In genomic region chr16:48479319-48479718, GRCh38 we compare ENCODE assay signal across 17 cellular contexts.
DNase-seq lines count a peak whose midpoint lies in the region; ATAC-seq, FAIRE-seq and TF ChIP-seq lines count a peak whose summit lies in the region.
"Had no signal": no experiment of that assay in that cellular context is flagged by ENCODE, and none has a peak within 500 bp of the region (broad histone marks: within the 10 kb centered on the region; RNA-seq: fewer than 3 reads in every experiment).

No MANE protein-coding gene starts in this region.

- FAIRE-seq in HepG2 (lab: Jason Lieb, UNC), result peak; percentile 4
- FAIRE-seq: A204.1, GM12892 had no signal

- H3K4me1 Mint-ChIP-seq in WTC11, result peaks cover 18% of the 10 kb centered on the region
- H3K4me1 Mint-ChIP-seq in activated CD4-positive, alpha-beta T cell treated with anti-CD3 and anti-CD28 coated beads, Interleukin-2, amount 10 ng/mL, durations not matched to agents 7 days and 5 days, result no peaks in the 10 kb centered on the region
- no peaks in the 10 kb centered on the region for H3K4me1 Mint-ChIP-seq in CD4-positive, alpha-beta memory T cell

- H4K91ac ChIP-seq in IMR-90 (ENCODE audit: insufficient read depth, low read depth, low read length) (no peak overlapping the region), trophoblast cell (ENCODE audit: low read depth, low read length) (peak overlapping the region; percentile 85)

- TF ChIP-seq CTCF in HepG2 (CRISPR knock-in tag; IDR thresholded peaks at IDR 0.05), result no peak
- no peak for TF ChIP-seq CTCF in right lobe of liver (IDR thresholded peaks at IDR 0.05)
- no peak for TF ChIP-seq CTCF in IMR-90 (conservative IDR thresholded peaks at IDR 0.05; ENCODE audit: low read depth, low read length)
- TF ChIP-seq CTCF in WTC11 (IDR thresholded peaks at IDR 0.05), result no peak

- H3K18ac ChIP-seq in IMR-90 (ENCODE audit: low read depth, low read length), result no peak overlapping the region; the same call in 1 of the 2 replicates
- H3K18ac ChIP-seq in trophoblast cell (ENCODE audit: low read length), result no peak overlapping the region

- no peaks in the 10 kb centered on the region for H3K27me3 Mint-ChIP-seq in WTC11 (ENCODE audit: low read depth)
- peaks cover 13% of the 10 kb centered on the region for H3K27me3 Mint-ChIP-seq in activated CD4-positive, alpha-beta T cell treated with anti-CD3 and anti-CD28 coated beads, Interleukin-2, amount 10 ng/mL, durations not matched to agents 7 days and 5 days
- H3K27me3 Mint-ChIP-seq in CD4-positive, alpha-beta memory T cell, result peaks cover 9% of the 10 kb centered on the region in 2 donors

- no peak overlapping the region for H3K4me3 Mint-ChIP-seq in WTC11
- no peak overlapping the region for H3K4me3 Mint-ChIP-seq in activated CD4-positive, alpha-beta T cell treated with anti-CD3 and anti-CD28 coated beads, Interleukin-2, amount 10 ng/mL, durations not matched to agents 7 days and 5 days
- H3K4me3 Mint-ChIP-seq in CD4-positive, alpha-beta memory T cell, result no peak overlapping the region
- H3K4me3 Mint-ChIP-seq: CD8-positive, alpha-beta T cell; HFFc6 had no signal

- H3K9ac ChIP-seq in HepG2 (ENCODE audit: insufficient read depth, low read depth, low read length) (no peak overlapping the region), IMR-90 (ENCODE audit: low read depth, low read length) (no peak overlapping the region), trophoblast cell (ENCODE audit: low read length) (no peak overlapping the region)

- H2AFZ ChIP-seq in HepG2 (ENCODE audit: low read length) (no peak overlapping the region), IMR-90 (replicated peaks; ENCODE audit: low read length, poor library complexity) (no peak overlapping the region), trophoblast cell (ENCODE audit: insufficient read depth, low read length, poor library complexity) (no peak overlapping the region)

- no peak overlapping the region for H4K5ac ChIP-seq in IMR-90 (ENCODE audit: low read depth, low read length)

- H3K56ac ChIP-seq in IMR-90 (ENCODE audit: extremely low read depth, insufficient read depth, low read length), result no peak overlapping the region

- ATAC-seq in HepG2, result no peak
- no peak for ATAC-seq in right lobe of liver
- ATAC-seq in IMR-90 (ENCODE audit: low read depth), result no peak
- ATAC-seq in WTC11, result peak; percentile 26; the same call in 1 of the 2 replicates
- ATAC-seq: CD8-positive, alpha-beta T cell had no signal

- H4K20me1 ChIP-seq in HepG2 (ENCODE audit: insufficient read depth, low read length), result no peaks in the 10 kb centered on the region
- no peaks in the 10 kb centered on the region for H4K20me1 ChIP-seq in IMR-90 (ENCODE audit: insufficient read depth, low read length)

- H2BK5ac ChIP-seq in IMR-90 (ENCODE audit: low read depth, low read length, poor library complexity, severe bottlenecking) (no peak overlapping the region), trophoblast cell (ENCODE audit: low read depth, low read length, poor library complexity) (peak overlapping the region; percentile 39)

- H2BK120ac ChIP-seq in IMR-90 (ENCODE audit: low read depth, low read length) (no peak overlapping the region), trophoblast cell (ENCODE audit: insufficient read depth, low read length, poor library complexity) (peak overlapping the region; percentile 41)

- H3K36me3 Mint-ChIP-seq in WTC11, result peaks cover 10% of the 10 kb centered on the region
- no peaks in the 10 kb centered on the region for H3K36me3 Mint-ChIP-seq in activated CD4-positive, alpha-beta T cell treated with anti-CD3 and anti-CD28 coated beads, Interleukin-2, amount 10 ng/mL, durations not matched to agents 7 days and 5 days (ENCODE audit: low read depth)
- no peaks in the 10 kb centered on the region for H3K36me3 Mint-ChIP-seq in CD4-positive, alpha-beta memory T cell
- H3K36me3 Mint-ChIP-seq: CD8-positive, alpha-beta T cell had no signal

- H3K27me3 ChIP-seq in HepG2 (ENCODE audit: control insufficient read depth in 1 of 2, insufficient read depth in 2 of 2, low read length in 2 of 2), result 0 out of 5 replicates have a peak, but pooled peaks cover 0 to 5% of the 10 kb centered on the region in 2 experiments
- H3K27me3 ChIP-seq in right lobe of liver, result no peaks in the 10 kb centered on the region
- H3K27me3 ChIP-seq in IMR-90 (ENCODE audit: control insufficient read depth, insufficient read depth, low read length), result peaks cover 2% of the 10 kb centered on the region; the same call in 1 of the 2 replicates
- H3K27me3 ChIP-seq in trophoblast cell (ENCODE audit: insufficient read depth, low read length), result no peaks in the 10 kb centered on the region
- no peaks in the 10 kb centered on the region for H3K27me3 ChIP-seq in CD4-positive, alpha-beta memory T cell (ENCODE audit: insufficient read depth, low read length)
- H3K27me3 ChIP-seq: BE2C had no signal

- H3K14ac ChIP-seq in IMR-90 (replicated peaks; ENCODE audit: low read depth, low read length), result no peak overlapping the region; the same call in 1 of the 2 replicates
- peak overlapping the region; percentile 87 for H3K14ac ChIP-seq in trophoblast cell (ENCODE audit: low read length)

- POLR2A ChIA-PET in HepG2 (lab: Yijun Ruan, JAX) (no interaction called here), IMR-90 (lab: Charles Lee; ENCODE audit: unreplicated experiment) (no interaction called here), WTC11 (lab: Charles Lee) (no interaction called here)
- POLR2A ChIA-PET in activated CD4-positive, alpha-beta T cell treated with anti-CD3 and anti-CD28 coated beads, Interleukin-2, amount 10 ng/mL, durations not matched to agents 7 days and 5 days (lab: Charles Lee), result no interaction called here
- POLR2A ChIA-PET in CD4-positive, alpha-beta memory T cell (lab: Charles Lee; ENCODE audit: partially characterized antibody), result no interaction called here

- TF ChIP-seq POLR2A in HepG2 (IDR thresholded peaks at IDR 0.05; ENCODE audit: insufficient read depth in 1 of 2, low read depth in 2 of 2, low read length in 2 of 2) (no peak), right lobe of liver (IDR thresholded peaks at IDR 0.05) (no peak), IMR-90 (IDR thresholded peaks at IDR 0.05; ENCODE audit: low read depth, low read length) (no peak)

- H3K23ac ChIP-seq in IMR-90 (ENCODE audit: low read depth, low read length) (no peak overlapping the region), trophoblast cell (ENCODE audit: low read length) (no peak overlapping the region)

- CTCF ChIA-PET in HepG2 (lab: Yijun Ruan, JAX; ENCODE audit: low intra/inter-chr PET ratio, low total read pairs), result no interaction called here
- CTCF ChIA-PET in IMR-90 (lab: Yijun Ruan, JAX), result interaction anchor here (1.0 kb wide), 1 partner anchor 15 kb away, joined by 4 read pairs; no protein-coding TSS in a partner anchor
- CTCF ChIA-PET in WTC11 (lab: Charles Lee), result interaction anchor here (1.5 kb wide), 1 partner anchor 144 kb away, joined by 8 read pairs; no protein-coding TSS in a partner anchor
- CTCF ChIA-PET in activated CD4-positive, alpha-beta T cell treated with anti-CD3 and anti-CD28 coated beads, Interleukin-2, amount 10 ng/mL, durations not matched to agents 7 days and 5 days (lab: Charles Lee), result no interaction called here
- CTCF ChIA-PET in CD4-positive, alpha-beta memory T cell (lab: Charles Lee; ENCODE audit: partially characterized antibody), result no interaction called here

- H2BK20ac ChIP-seq in IMR-90 (ENCODE audit: low read depth, low read length), result no peak overlapping the region

- no peaks in the 10 kb centered on the region for H3K9me3 ChIP-seq in HepG2 (ENCODE audit: low read length)
- H3K9me3 ChIP-seq in right lobe of liver, result no peaks in the 10 kb centered on the region
- H3K9me3 ChIP-seq in IMR-90 (ENCODE audit: control insufficient read depth, insufficient read depth, low read length), result no peaks in the 10 kb centered on the region
- H3K9me3 ChIP-seq in trophoblast cell (ENCODE audit: insufficient read depth, low read depth, low read length), result peaks cover 4% of the 10 kb centered on the region
- H3K9me3 ChIP-seq in CD4-positive, alpha-beta memory T cell (ENCODE audit: control insufficient read depth in 1 of 2, low read length in 2 of 2), result no peaks in the 10 kb centered on the region
- H3K9me3 ChIP-seq: BE2C had no signal

- H4K8ac ChIP-seq in IMR-90 (ENCODE audit: low read depth in 2 of 2, low read length in 2 of 2) (no peak overlapping the region), trophoblast cell (ENCODE audit: low read depth, low read length) (no peak overlapping the region)

- H3K4me1 ChIP-seq in HepG2 (ENCODE audit: insufficient read depth, low read length) (peaks cover 36% of the 10 kb centered on the region), right lobe of liver (peaks cover 0 to 8% (median 3%) of the 10 kb centered on the region in 4 donors), IMR-90 (ENCODE audit: control insufficient read depth, insufficient read depth, low read length) (peaks cover 5% of the 10 kb centered on the region; the same call in 1 of the 2 replicates), trophoblast cell (ENCODE audit: control insufficient read depth in 1 of 2, insufficient read depth in 2 of 2, low read length in 2 of 2) (no peaks in the 10 kb centered on the region)
- H3K4me1 ChIP-seq in CD4-positive, alpha-beta memory T cell (ENCODE audit: insufficient read depth, low read length), result no peaks in the 10 kb centered on the region
- H3K4me1 ChIP-seq: BE2C had no signal

- TF ChIP-seq RAD21 in HepG2 (CRISPR knock-in tag; IDR thresholded peaks at IDR 0.05) (no peak), IMR-90 (IDR thresholded peaks at IDR 0.05; ENCODE audit: low read length) (no peak)

- H2AK9ac ChIP-seq in IMR-90 (replicated peaks; ENCODE audit: low read depth, low read length, poor library complexity), result peak overlapping the region; percentile 85

- no TSS peak for BruUV-seq in HepG2 (replicated peaks; lab: Mats Ljungman, UMichigan)
- BruUV-seq in IMR-90 (replicated peaks; lab: Mats Ljungman, UMichigan), result no TSS peak

- peak overlapping the region; percentile 84 for H2BK12ac ChIP-seq in trophoblast cell (ENCODE audit: low read length)

- H3K4me3 ChIP-seq in HepG2 (replicated peaks in 1 of 3; ENCODE audit: insufficient read depth in 1 of 3, low read depth in 2 of 3, low read length in 3 of 3) (no peak overlapping the region), right lobe of liver (no peak overlapping the region), IMR-90 (ENCODE audit: insufficient read depth, low read depth, low read length) (no peak overlapping the region), trophoblast cell (ENCODE audit: low read depth, low read length) (no peak overlapping the region)
- H3K4me3 ChIP-seq in CD4-positive, alpha-beta memory T cell (ENCODE audit: low read length in 2 of 2), result no peak overlapping the region

- H3K36me3 ChIP-seq in HepG2 (replicated peaks in 1 of 2; ENCODE audit: control insufficient read depth in 1 of 2, insufficient read depth in 2 of 2, low read length in 2 of 2) (no peaks in the 10 kb centered on the region), right lobe of liver (no peaks in the 10 kb centered on the region), IMR-90 (ENCODE audit: control insufficient read depth, insufficient read depth, low read length) (no peaks in the 10 kb centered on the region), trophoblast cell (ENCODE audit: control insufficient read depth in 1 of 2, insufficient read depth in 2 of 2, low read length in 2 of 2) (no peaks in the 10 kb centered on the region)
- no peaks in the 10 kb centered on the region for H3K36me3 ChIP-seq in CD4-positive, alpha-beta memory T cell (ENCODE audit: insufficient read depth, low read length)
- H3K36me3 ChIP-seq: BE2C had no signal

- H3K79me2 ChIP-seq in HepG2 (ENCODE audit: insufficient read depth, low read length) (no peaks in the 10 kb centered on the region), trophoblast cell (ENCODE audit: control insufficient read depth, insufficient read depth, low read length, poor library complexity) (no peaks in the 10 kb centered on the region)

- intact Hi-C loops in HepG2 (cut with micrococcal nuclease; ENCODE audit: unreplicated experiment), result no loop called here
- intact Hi-C loops in right lobe of liver (cut with DNase I), result no loop called here
- intact Hi-C loops in IMR-90 (cut with micrococcal nuclease), result no loop called here
- intact Hi-C loops in CD4-positive, alpha-beta memory T cell (cut with micrococcal nuclease), result no loop called here

- H3K27ac ChIP-seq in HepG2 (ENCODE audit: extremely low read length, insufficient read depth, low read length) (no peak overlapping the region), right lobe of liver (no peak overlapping the region), IMR-90 (ENCODE audit: insufficient read depth, low read length) (no peak overlapping the region), trophoblast cell (ENCODE audit: low read depth, low read length) (no peak overlapping the region)
- no peak overlapping the region for H3K27ac ChIP-seq in CD4-positive, alpha-beta memory T cell (ENCODE audit: low read depth, low read length)
- H3K27ac ChIP-seq: C4-2B had no signal

- TF ChIP-seq EP300 in HepG2 (IDR thresholded peaks at IDR 0.05; ENCODE audit: low read depth in 2 of 2, low read length in 2 of 2) (no peak), HepG2 (CRISPR knock-in tag; IDR thresholded peaks at IDR 0.05; ENCODE audit: borderline replicate concordance) (no peak)

- peaks cover 14% of the 10 kb centered on the region for H3K9me3 Mint-ChIP-seq in WTC11
- peaks cover 1% of the 10 kb centered on the region for H3K9me3 Mint-ChIP-seq in activated CD4-positive, alpha-beta T cell treated with anti-CD3 and anti-CD28 coated beads, Interleukin-2, amount 10 ng/mL, durations not matched to agents 7 days and 5 days
- H3K9me3 Mint-ChIP-seq in CD4-positive, alpha-beta memory T cell, result peaks cover 0 to 11% (median 7%) of the 10 kb centered on the region in 8 donors
- H3K9me3 Mint-ChIP-seq: HFFc6 had no signal

- no peaks in the 10 kb centered on the region for H3K9me1 ChIP-seq in IMR-90 (ENCODE audit: insufficient read depth, low read length)

- in situ Hi-C loops in HepG2 (cut with HindIII; ENCODE audit: extremely low pct_ligation_motif_present, low pct_unique_long_range_greater_than_20kb) (no loop called here), IMR-90 (cut with MboI; ENCODE audit: low sequenced_read_pairs) (no loop called here)

- no peak for DNase-seq in HepG2 (ENCODE audit: low spot score)
- no peak for DNase-seq in right lobe of liver
- DNase-seq in IMR-90, result no peak
- no peak for DNase-seq in WTC11 (ENCODE audit: low spot score)
- DNase-seq in trophoblast cell, result no peak
- no peak for DNase-seq in activated CD4-positive, alpha-beta T cell treated with anti-CD3 and anti-CD28 coated beads, Interleukin-2, amount 10 ng/mL, durations not matched to agents 7 days and 5 days
- no peak for DNase-seq in retina
- DNase-seq in CD4-positive, alpha-beta memory T cell, result no peak
- DNase-seq: BE2C; CD8-positive, alpha-beta T cell; COR-L47; DND-41; GDM1; HFFc6 had no signal

- dilution Hi-C loops in IMR-90 (cut with HindIII; ENCODE audit: low sequenced_read_pairs, unreplicated experiment), result no loop called here

- no peak overlapping the region for H3K27ac Mint-ChIP-seq in WTC11
- no peak overlapping the region for H3K27ac Mint-ChIP-seq in activated CD4-positive, alpha-beta T cell treated with anti-CD3 and anti-CD28 coated beads, Interleukin-2, amount 10 ng/mL, durations not matched to agents 7 days and 5 days
- no peak overlapping the region for H3K27ac Mint-ChIP-seq in CD4-positive, alpha-beta memory T cell
- H3K27ac Mint-ChIP-seq: CD8-positive, alpha-beta T cell; HFFc6 had no signal

- H3K4me2 ChIP-seq in HepG2 (ENCODE audit: low read depth, low read length) (no peak overlapping the region), IMR-90 (ENCODE audit: low read depth, low read length) (no peak overlapping the region), trophoblast cell (ENCODE audit: low read length) (no peak overlapping the region)

- no peak overlapping the region for H2BK15ac ChIP-seq in IMR-90 (ENCODE audit: low read depth, low read length)

- no peaks in the 10 kb centered on the region for H3K79me1 ChIP-seq in IMR-90 (ENCODE audit: low read depth in 1 of 2, low read length in 2 of 2)
- peaks cover 5% of the 10 kb centered on the region for H3K79me1 ChIP-seq in trophoblast cell (ENCODE audit: low read length)

- H3K4ac ChIP-seq in IMR-90 (ENCODE audit: low read depth, low read length) (no peak overlapping the region), trophoblast cell (ENCODE audit: low read depth, low read length) (no peak overlapping the region)

- no peak overlapping the region for H2AK5ac ChIP-seq in IMR-90 (ENCODE audit: low read depth, low read length)
- H2AK5ac ChIP-seq in trophoblast cell (ENCODE audit: low read length), result no peak overlapping the region

- H4K12ac ChIP-seq in trophoblast cell (ENCODE audit: low read depth, low read length), result no peak overlapping the region

- 53% methylated on average over 3 of the region's 3 CpGs for WGBS in HepG2 (ENCODE audit: low lambda C conversion rate)
- WGBS in right lobe of liver (ENCODE audit: insufficient coverage, low coverage, low lambda C conversion rate, missing lambda C conversion rate), result 89% methylated on average over 3 of the region's 3 CpGs
- 90% methylated on average over 2 of the region's 3 CpGs; no CpG with 5 or more reads in 1 of the 2 experiments for WGBS in IMR-90 (ENCODE audit: extremely low coverage in 2 of 2, insufficient read length in 1 of 2), 2 experiments
- no CpG with 5 or more reads among the region's 3 CpGs for WGBS in trophoblast cell (ENCODE audit: extremely low coverage, insufficient coverage, insufficient read length)

Comparison
In these comparisons a context has a peak if more than half of its experiments do, and no peak if none do; other contexts are left out.
1. CTCF ChIA-PET loops: an anchor here in IMR-90 (1.0 kb wide) and WTC11 (1.5 kb wide); none called in HepG2, activated CD4-positive, alpha-beta T cell treated with anti-CD3 and anti-CD28 coated beads, Interleukin-2, amount 10 ng/mL, durations not matched to agents 7 days and 5 days and CD4-positive, alpha-beta memory T cell.